Comparison of ENCODE assay signal across 15 cellular contexts in genomic region chr11:2789791-2790580, GRCh38.
DNase-seq lines count a peak whose midpoint lies in the region; ATAC-seq, FAIRE-seq and TF ChIP-seq lines count a peak whose summit lies in the region.
"Had no signal": no experiment of that assay in that cellular context is flagged by ENCODE, and none has a peak within 500 bp of the region (broad histone marks: within the 10 kb centered on the region; RNA-seq: fewer than 3 reads in every experiment).

No MANE protein-coding gene starts in this region.

- H3K4me1 ChIP-seq in kidney (ENCODE audit: control insufficient read depth in 1 of 2, insufficient read depth in 1 of 2, low read depth in 1 of 2, low read length in 2 of 2) (peaks cover 0 to 8% of the 10 kb centered on the region in 2 donors), neural progenitor cell (peaks cover 14% of the 10 kb centered on the region)

- FAIRE-seq in kidney (lab: Jason Lieb, UNC): no peak
- FAIRE-seq: A204.1 had no signal

- H3K36me3 Mint-ChIP-seq in activated CD4-positive, alpha-beta memory T cell treated with anti-CD3 and anti-CD28 coated beads for 36 hours: peaks cover 2% of the 10 kb centered on the region
- H3K36me3 Mint-ChIP-seq in activated CD4-positive, alpha-beta memory T cell treated with anti-CD3 and anti-CD28 coated beads, Interleukin-2, amount 10 ng/mL, durations not matched to agents 7 days and 5 days (ENCODE audit: low read depth): no peaks in the 10 kb centered on the region
- no peaks in the 10 kb centered on the region for H3K36me3 Mint-ChIP-seq in activated naive CD8-positive, alpha-beta T cell treated with anti-CD3 and anti-CD28 coated beads, Interleukin-2, amount 50 U/mL, for 24 hours (ENCODE audit: low read depth)
- H3K36me3 Mint-ChIP-seq in stimulated activated effector memory CD8-positive, alpha-beta T cell treated with anti-CD3 and anti-CD28 coated beads, Interleukin-12 subunit alpha, Interleukin-12 subunit beta, amount 100 ng/mL, for 72 hours: peaks cover 5% of the 10 kb centered on the region
- no peaks in the 10 kb centered on the region for H3K36me3 Mint-ChIP-seq in neural progenitor cell

- H3F3A ChIP-seq in neural progenitor cell (ENCODE audit: low read depth): no peaks in the 10 kb centered on the region

- no peaks in the 10 kb centered on the region for H3K9me3 Mint-ChIP-seq in activated CD4-positive, alpha-beta memory T cell treated with anti-CD3 and anti-CD28 coated beads for 36 hours
- H3K9me3 Mint-ChIP-seq in activated CD4-positive, alpha-beta memory T cell treated with anti-CD3 and anti-CD28 coated beads, Interleukin-2, amount 10 ng/mL, durations not matched to agents 7 days and 5 days: no peaks in the 10 kb centered on the region
- no peaks in the 10 kb centered on the region for H3K9me3 Mint-ChIP-seq in activated naive CD8-positive, alpha-beta T cell treated with anti-CD3 and anti-CD28 coated beads, Interleukin-2, amount 50 U/mL, for 24 hours
- no peaks in the 10 kb centered on the region for H3K9me3 Mint-ChIP-seq in stimulated activated effector memory CD8-positive, alpha-beta T cell treated with anti-CD3 and anti-CD28 coated beads, Interleukin-12 subunit alpha, Interleukin-12 subunit beta, amount 100 ng/mL, for 72 hours
- peaks cover 8% of the 10 kb centered on the region for H3K9me3 Mint-ChIP-seq in neural progenitor cell

- H2AFZ ChIP-seq in neural progenitor cell (replicated peaks): no peak overlapping the region

- H3K9ac ChIP-seq in kidney (ENCODE audit: low read length in 2 of 2) (no peak overlapping the region), neural progenitor cell (no peak overlapping the region)

- peaks cover 39% of the 10 kb centered on the region for H3K27me3 ChIP-seq in neural progenitor cell

- TF ChIP-seq CTCF in kidney (IDR thresholded peaks at IDR 0.05; ENCODE audit: borderline replicate concordance, extremely low read depth, insufficient read depth) (no peak), neural progenitor cell (IDR thresholded peaks at IDR 0.05) (no peak)

- H3K4me1 Mint-ChIP-seq in activated CD4-positive, alpha-beta memory T cell treated with anti-CD3 and anti-CD28 coated beads for 36 hours (ENCODE audit: low read depth): peaks cover 7% of the 10 kb centered on the region
- H3K4me1 Mint-ChIP-seq in activated CD4-positive, alpha-beta memory T cell treated with anti-CD3 and anti-CD28 coated beads, Interleukin-2, amount 10 ng/mL, durations not matched to agents 7 days and 5 days: no peaks in the 10 kb centered on the region
- H3K4me1 Mint-ChIP-seq in activated naive CD8-positive, alpha-beta T cell treated with anti-CD3 and anti-CD28 coated beads, Interleukin-2, amount 50 U/mL, for 24 hours: no peaks in the 10 kb centered on the region
- peaks cover 5% of the 10 kb centered on the region for H3K4me1 Mint-ChIP-seq in stimulated activated effector memory CD8-positive, alpha-beta T cell treated with anti-CD3 and anti-CD28 coated beads, Interleukin-12 subunit alpha, Interleukin-12 subunit beta, amount 100 ng/mL, for 72 hours
- H3K4me1 Mint-ChIP-seq in neural progenitor cell: peaks cover 19% of the 10 kb centered on the region

- intact Hi-C loops in activated CD4-positive, alpha-beta memory T cell treated with anti-CD3 and anti-CD28 coated beads for 36 hours (cut with micrococcal nuclease): no loop called here
- intact Hi-C loops in kidney (cut with DNase I): no loop called here

- no peak for ATAC-seq in activated naive CD8-positive, alpha-beta T cell treated with anti-CD3 and anti-CD28 coated beads, Interleukin-2, amount 50 U/mL, for 24 hours
- ATAC-seq in stimulated activated effector memory CD8-positive, alpha-beta T cell treated with anti-CD3 and anti-CD28 coated beads, Interleukin-12 subunit alpha, Interleukin-12 subunit beta, amount 100 ng/mL, for 72 hours: no peak
- no peak for ATAC-seq in GM18873 (IDR thresholded peaks at IDR 0.05; ENCODE audit: low FRiP score, unreplicated experiment)
- ATAC-seq: activated CD8-positive, alpha-beta T cell treated with anti-CD3 and anti-CD28 coated beads, Interleukin-2, amount 10 ng/mL, durations not matched to agents 7 days and 5 days had no signal

- H3K4me2 ChIP-seq in neural progenitor cell: no peak overlapping the region

- CTCF ChIA-PET in activated CD4-positive, alpha-beta memory T cell treated with anti-CD3 and anti-CD28 coated beads for 36 hours (lab: Charles Lee): no interaction called here
- CTCF ChIA-PET in activated CD4-positive, alpha-beta memory T cell treated with anti-CD3 and anti-CD28 coated beads, Interleukin-2, amount 10 ng/mL, durations not matched to agents 7 days and 5 days (lab: Charles Lee): no interaction called here

- H3K4me3 ChIP-seq in kidney (ENCODE audit: low read length in 2 of 2) (no peak overlapping the region), neural progenitor cell (no peak overlapping the region)

- peak; percentile 7 for DNase-seq in activated CD4-positive, alpha-beta memory T cell treated with anti-CD3 and anti-CD28 coated beads for 36 hours
- DNase-seq in activated CD4-positive, alpha-beta memory T cell treated with anti-CD3 and anti-CD28 coated beads, Interleukin-2, amount 10 ng/mL, durations not matched to agents 7 days and 5 days: no peak
- peak; percentile 0 for DNase-seq in activated naive CD8-positive, alpha-beta T cell treated with anti-CD3 and anti-CD28 coated beads, Interleukin-2, amount 50 U/mL, for 24 hours
- DNase-seq in kidney (peak; percentile 48), neural progenitor cell (ENCODE audit: low spot score) (no peak), germinal center (ENCODE audit: low spot score) (no peak)
- DNase-seq in stimulated activated effector memory CD8-positive, alpha-beta T cell treated with anti-CD3 and anti-CD28 coated beads, Interleukin-12 subunit alpha, Interleukin-12 subunit beta, amount 100 ng/mL, for 72 hours (ENCODE audit: low spot score in 2 of 2): no peak
- DNase-seq: activated CD8-positive, alpha-beta T cell treated with anti-CD3 and anti-CD28 coated beads, Interleukin-2, amount 10 ng/mL, durations not matched to agents 7 days and 5 days; amygdala; dermis blood vessel endothelial cell; NCI-H2029; NCI-H774 had no signal

- no peaks in the 10 kb centered on the region for H3K9me3 ChIP-seq in kidney (ENCODE audit: control insufficient read depth in 1 of 2, low read length in 2 of 2)
- no peaks in the 10 kb centered on the region for H3K9me3 ChIP-seq in neural progenitor cell (ENCODE audit: low read depth)

- no peak overlapping the region for H3K27ac Mint-ChIP-seq in activated CD4-positive, alpha-beta memory T cell treated with anti-CD3 and anti-CD28 coated beads for 36 hours
- no peak overlapping the region for H3K27ac Mint-ChIP-seq in activated CD4-positive, alpha-beta memory T cell treated with anti-CD3 and anti-CD28 coated beads, Interleukin-2, amount 10 ng/mL, durations not matched to agents 7 days and 5 days
- no peak overlapping the region for H3K27ac Mint-ChIP-seq in activated naive CD8-positive, alpha-beta T cell treated with anti-CD3 and anti-CD28 coated beads, Interleukin-2, amount 50 U/mL, for 24 hours
- H3K27ac Mint-ChIP-seq in stimulated activated effector memory CD8-positive, alpha-beta T cell treated with anti-CD3 and anti-CD28 coated beads, Interleukin-12 subunit alpha, Interleukin-12 subunit beta, amount 100 ng/mL, for 72 hours: peak overlapping the region; percentile 10
- H3K27ac Mint-ChIP-seq in neural progenitor cell: no peak overlapping the region
- H3K27ac Mint-ChIP-seq: activated CD8-positive, alpha-beta T cell treated with anti-CD3 and anti-CD28 coated beads, Interleukin-2, amount 10 ng/mL, durations not matched to agents 7 days and 5 days had no signal

- H3K4me3 Mint-ChIP-seq in activated CD4-positive, alpha-beta memory T cell treated with anti-CD3 and anti-CD28 coated beads for 36 hours: no peak overlapping the region
- no peak overlapping the region for H3K4me3 Mint-ChIP-seq in activated CD4-positive, alpha-beta memory T cell treated with anti-CD3 and anti-CD28 coated beads, Interleukin-2, amount 10 ng/mL, durations not matched to agents 7 days and 5 days
- H3K4me3 Mint-ChIP-seq in activated naive CD8-positive, alpha-beta T cell treated with anti-CD3 and anti-CD28 coated beads, Interleukin-2, amount 50 U/mL, for 24 hours: no peak overlapping the region
- no peak overlapping the region for H3K4me3 Mint-ChIP-seq in stimulated activated effector memory CD8-positive, alpha-beta T cell treated with anti-CD3 and anti-CD28 coated beads, Interleukin-12 subunit alpha, Interleukin-12 subunit beta, amount 100 ng/mL, for 72 hours
- H3K4me3 Mint-ChIP-seq in neural progenitor cell: no peak overlapping the region
- H3K4me3 Mint-ChIP-seq: activated CD8-positive, alpha-beta T cell treated with anti-CD3 and anti-CD28 coated beads, Interleukin-2, amount 10 ng/mL, durations not matched to agents 7 days and 5 days had no signal

- no peaks in the 10 kb centered on the region for H3K36me3 ChIP-seq in kidney (ENCODE audit: control insufficient read depth in 1 of 2, insufficient read depth in 2 of 2, low read length in 2 of 2)
- H3K36me3 ChIP-seq in neural progenitor cell: no peaks in the 10 kb centered on the region

- POLR2A ChIA-PET in activated CD4-positive, alpha-beta memory T cell treated with anti-CD3 and anti-CD28 coated beads for 36 hours (lab: Charles Lee): no interaction called here
- POLR2A ChIA-PET in activated CD4-positive, alpha-beta memory T cell treated with anti-CD3 and anti-CD28 coated beads, Interleukin-2, amount 10 ng/mL, durations not matched to agents 7 days and 5 days (lab: Charles Lee): no interaction called here

- H3K27ac ChIP-seq in kidney (ENCODE audit: low read depth in 2 of 2, low read length in 2 of 2) (no peak overlapping the region), neural progenitor cell (no peak overlapping the region)
- H3K27ac ChIP-seq: RWPE1 had no signal

- H3K27me3 Mint-ChIP-seq in activated CD4-positive, alpha-beta memory T cell treated with anti-CD3 and anti-CD28 coated beads for 36 hours: no peaks in the 10 kb centered on the region
- peaks cover 4% of the 10 kb centered on the region for H3K27me3 Mint-ChIP-seq in activated CD4-positive, alpha-beta memory T cell treated with anti-CD3 and anti-CD28 coated beads, Interleukin-2, amount 10 ng/mL, durations not matched to agents 7 days and 5 days
- H3K27me3 Mint-ChIP-seq in activated naive CD8-positive, alpha-beta T cell treated with anti-CD3 and anti-CD28 coated beads, Interleukin-2, amount 50 U/mL, for 24 hours: no peaks in the 10 kb centered on the region
- peaks cover 2% of the 10 kb centered on the region for H3K27me3 Mint-ChIP-seq in neural progenitor cell (ENCODE audit: insufficient read depth, low read depth)

- H4K20me1 ChIP-seq in neural progenitor cell (ENCODE audit: low read depth): no peaks in the 10 kb centered on the region

- H3K79me2 ChIP-seq in neural progenitor cell (ENCODE audit: low read depth): no peaks in the 10 kb centered on the region

Comparison
In these comparisons a context has a peak if more than half of its experiments do, and no peak if none do; other contexts are left out.
1. DNase-seq: peak in activated CD4-positive, alpha-beta memory T cell treated with anti-CD3 and anti-CD28 coated beads for 36 hours (single experiment), activated naive CD8-positive, alpha-beta T cell treated with anti-CD3 and anti-CD28 coated beads, Interleukin-2, amount 50 U/mL, for 24 hours (single experiment) and kidney (single experiment); none in activated CD4-positive, alpha-beta memory T cell treated with anti-CD3 and anti-CD28 coated beads, Interleukin-2, amount 10 ng/mL, durations not matched to agents 7 days and 5 days (single experiment), stimulated activated effector memory CD8-positive, alpha-beta T cell treated with anti-CD3 and anti-CD28 coated beads, Interleukin-12 subunit alpha, Interleukin-12 subunit beta, amount 100 ng/mL, for 72 hours (0 of 2), neural progenitor cell (single experiment) and germinal center (single experiment).